ENCODE assay signal across 24 cellular contexts in the genomic region with DNA sequence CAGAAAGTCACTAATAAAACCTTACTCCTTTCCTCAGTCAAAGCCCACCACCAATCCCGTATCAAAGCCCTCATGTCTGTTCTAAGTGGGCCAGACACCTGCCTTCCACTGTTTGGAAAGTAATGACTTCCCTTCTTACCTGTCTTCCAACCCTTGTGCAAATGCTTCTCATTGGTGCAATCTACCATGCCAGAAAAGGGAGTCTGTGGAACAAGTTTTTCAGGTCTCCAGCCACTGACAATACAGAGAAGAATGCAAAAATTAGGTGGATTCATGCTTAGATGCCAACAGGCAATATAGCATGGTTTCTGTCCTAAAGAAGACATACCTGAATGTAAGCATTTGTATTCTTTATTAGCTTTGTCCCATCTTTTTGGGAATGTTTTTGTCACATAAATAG.
"Had no signal": no experiment of that assay in that cellular context is flagged by ENCODE, and none has a peak within 500 bp of the region (broad histone marks: within the 10 kb centered on the region; RNA-seq: fewer than 3 reads in every experiment).

No MANE protein-coding gene starts in this region.

- DNase-seq: activated CD4-positive, alpha-beta T cell treated with anti-CD3 and anti-CD28 coated beads, Interleukin-2, amount 10 ng/mL, durations not matched to agents 24 days and 14 days; activated CD4-positive, alpha-beta T cell treated with anti-CD3 and anti-CD28 coated beads, Interleukin-2, amount 50 U/mL, for 4 hours; activated CD8-positive, alpha-beta T cell treated with anti-CD3 and anti-CD28 coated beads for 36 hours; activated effector memory CD4-positive, alpha-beta T cell treated with anti-CD3 and anti-CD28 coated beads, Interleukin-2, amount 50 U/mL, for 16 hours; activated naive CD4-positive, alpha-beta T cell treated with Interleukin-2 at 50 U/mL for 16 hours; activated naive CD8-positive, alpha-beta T cell treated with anti-CD3 and anti-CD28 coated beads, Interleukin-2, amount 10 ng/mL, durations not matched to agents 7 days and 5 days; activated T-cell treated with anti-CD3 and anti-CD28 coated beads, Interleukin-2, amount 50 U/mL, for 1 hour; activated T-cell treated with anti-CD3 and anti-CD28 coated beads, Interleukin-2, amount 50 U/mL, for 72 hours; amygdala; Karpas-422; NCI-H1105; NCI-H1417 treated with DMSO at 0.1 percent for 48 hours; NCI-H187 treated with DMSO at 0.1 percent for 48 hours; NCI-H2081 treated with DMSO at 0.1 percent for 48 hours; NCI-H2171; NCI-H524; NCI-H69; Peyer's patch; RPMI8226; SHP77 treated with DMSO at 0.1 percent for 48 hours; SK-N-SH had no signal

- ATAC-seq: activated CD8-positive, alpha-beta T cell treated with anti-CD3 and anti-CD28 coated beads for 36 hours; activated T-cell treated with anti-CD3 and anti-CD28 coated beads, Interleukin-2, amount 50 U/mL, for 72 hours; activated T-helper 17 cell treated with anti-CD3 and anti-CD28 coated beads, Interleukin-2, amount 50 U/mL, for 72 hours had no signal

- H3K4me3 ChIP-seq: ascending aorta, Peyer's patch, SJSA1 had no signal
